Comparison of ENCODE assay signal across 9 cellular contexts in genomic region chr19:51096473-51097165, GRCh38. TPM values are rescaled to one million over a fixed set of nuclear protein-coding genes. Genes with fewer than 3 reads are reported as not detected.
DNase-seq lines count a peak whose midpoint lies in the region; ATAC-seq and TF ChIP-seq lines count a peak whose summit lies in the region.
"Had no signal": no experiment of that assay in that cellular context is flagged by ENCODE, and none has a peak within 500 bp of the region (broad histone marks: within the 10 kb centered on the region; RNA-seq: fewer than 3 reads in every experiment).

No MANE protein-coding gene starts in this region.

- CTCF ChIA-PET in activated CD8-positive, alpha-beta memory T cell treated with anti-CD3 and anti-CD28 coated beads, Interleukin-2, amount 10 ng/mL, durations not matched to agents 7 days and 5 days (lab: Charles Lee), result interaction anchor here (1.0 to 4.2 kb wide), 5 partner anchors 17 to 175 kb away, joined by 4 to 19 read pairs (median 6); partner anchors contain the start of gene KLK10

- no peaks in the 10 kb centered on the region for H3K79me2 ChIP-seq in hepatocyte

- H3K27ac ChIP-seq in brain microvascular endothelial cell (no peak overlapping the region), neutrophil (peak overlapping the region; percentile 61), hepatocyte (no peak overlapping the region)

- H4K20me1 ChIP-seq in hepatocyte (ENCODE audit: insufficient read depth, poor library complexity, severe bottlenecking), result peaks cover 3% of the 10 kb centered on the region

- in situ Hi-C loops in brain microvascular endothelial cell (cut with HindIII; ENCODE audit: low pct_ligation_motif_present, low sequenced_read_pairs), result no loop called here

- H3K36me3 ChIP-seq in brain microvascular endothelial cell (replicated peaks) (peaks cover 7% of the 10 kb centered on the region), neutrophil (no peaks in the 10 kb centered on the region), hepatocyte (replicated peaks; ENCODE audit: insufficient read depth, low read depth) (no peaks in the 10 kb centered on the region)

- TF ChIP-seq CTCF in brain microvascular endothelial cell (IDR thresholded peaks at IDR 0.05; ENCODE audit: low read depth, low read length, missing control alignments), result peak; percentile 40
- TF ChIP-seq CTCF in neutrophil (IDR thresholded peaks at IDR 0.05), result no peak
- TF ChIP-seq CTCF in hepatocyte (IDR thresholded peaks at IDR 0.05; ENCODE audit: poor library complexity), result no peak

- no peaks in the 10 kb centered on the region for H3K27me3 Mint-ChIP-seq in activated CD8-positive, alpha-beta memory T cell treated with anti-CD3 and anti-CD28 coated beads, Interleukin-2, amount 10 ng/mL, durations not matched to agents 7 days and 5 days
- H3K27me3 Mint-ChIP-seq: effector memory CD8-positive, alpha-beta T cell had no signal

- peaks cover 6% of the 10 kb centered on the region for H3K36me3 Mint-ChIP-seq in activated CD8-positive, alpha-beta memory T cell treated with anti-CD3 and anti-CD28 coated beads, Interleukin-2, amount 10 ng/mL, durations not matched to agents 7 days and 5 days

- no peak overlapping the region for H3K4me2 ChIP-seq in hepatocyte

- H3K27me3 ChIP-seq in brain microvascular endothelial cell (replicated peaks) (no peaks in the 10 kb centered on the region), neutrophil (peaks cover 4% of the 10 kb centered on the region), hepatocyte (no peaks in the 10 kb centered on the region)

- H3K9me2 ChIP-seq in hepatocyte (replicated peaks; ENCODE audit: insufficient read depth), result no peaks in the 10 kb centered on the region

- peaks cover 15% of the 10 kb centered on the region for H3K4me1 Mint-ChIP-seq in activated CD8-positive, alpha-beta memory T cell treated with anti-CD3 and anti-CD28 coated beads, Interleukin-2, amount 10 ng/mL, durations not matched to agents 7 days and 5 days

- WGBS in hepatocyte (ENCODE audit: low lambda C conversion rate, missing lambda C conversion rate), result 97% methylated on average over 6 of the region's 6 CpGs

- no peak overlapping the region for H3K4me3 ChIP-seq in brain microvascular endothelial cell (ENCODE audit: low read depth, low read length)
- no peak overlapping the region for H3K4me3 ChIP-seq in neutrophil (ENCODE audit: low read depth in 1 of 2, low read length in 1 of 2)
- H3K4me3 ChIP-seq in hepatocyte, result no peak overlapping the region

- no peak for DNase-seq in activated CD8-positive, alpha-beta memory T cell treated with anti-CD3 and anti-CD28 coated beads, Interleukin-2, amount 10 ng/mL, durations not matched to agents 7 days and 5 days
- DNase-seq in activated CD8-positive, alpha-beta memory T cell treated with anti-CD3 and anti-CD28 coated beads for 24 hours, result no peak
- DNase-seq in MV-4-11 (lab: John Stamatoyannopoulos, UW) (peak; percentile 41), brain microvascular endothelial cell (no peak), hepatocyte (ENCODE audit: low spot score) (no peak)

- peak overlapping the region; percentile 33 for H3K27ac Mint-ChIP-seq in activated CD8-positive, alpha-beta memory T cell treated with anti-CD3 and anti-CD28 coated beads, Interleukin-2, amount 10 ng/mL, durations not matched to agents 7 days and 5 days

- H3K4me1 ChIP-seq in neutrophil (ENCODE audit: control insufficient read depth in 1 of 2, insufficient read depth in 1 of 2, low read depth in 1 of 2, low read length in 1 of 2) (peaks cover 10 to 18% of the 10 kb centered on the region in 2 experiments), hepatocyte (ENCODE audit: insufficient read depth) (no peaks in the 10 kb centered on the region)

- ATAC-seq in activated CD8-positive, alpha-beta memory T cell treated with anti-CD3 and anti-CD28 coated beads, Interleukin-2, amount 10 ng/mL, durations not matched to agents 7 days and 5 days, result no peak
- ATAC-seq in GM21423 (IDR thresholded peaks at IDR 0.05; ENCODE audit: unreplicated experiment), result no peak
- ATAC-seq in HG02973 (IDR thresholded peaks at IDR 0.05; ENCODE audit: unreplicated experiment), result no peak

- H3K9me3 ChIP-seq in neutrophil, result no peaks in the 10 kb centered on the region
- no peaks in the 10 kb centered on the region for H3K9me3 ChIP-seq in hepatocyte (ENCODE audit: low read depth)

- no peak overlapping the region for H2AFZ ChIP-seq in hepatocyte

- no peak overlapping the region for H3K4me3 Mint-ChIP-seq in activated CD8-positive, alpha-beta memory T cell treated with anti-CD3 and anti-CD28 coated beads, Interleukin-2, amount 10 ng/mL, durations not matched to agents 7 days and 5 days
- H3K4me3 Mint-ChIP-seq: effector memory CD8-positive, alpha-beta T cell had no signal

- no peaks in the 10 kb centered on the region for H3K9me3 Mint-ChIP-seq in activated CD8-positive, alpha-beta memory T cell treated with anti-CD3 and anti-CD28 coated beads, Interleukin-2, amount 10 ng/mL, durations not matched to agents 7 days and 5 days (ENCODE audit: low read depth)
- H3K9me3 Mint-ChIP-seq: effector memory CD8-positive, alpha-beta T cell had no signal

RNA-seq across cellular contexts. Expression of gene CTU1, which starts 11.6 kb away (rescaled TPM):
- total RNA-seq in activated CD8-positive, alpha-beta memory T cell treated with anti-CD3 and anti-CD28 coated beads, Interleukin-2, amount 10 ng/mL, durations not matched to agents 7 days and 5 days, result 10 to 100 TPM in 1 of 2 experiments, 1 to 10 TPM in 1; 9.5 to 10.9 TPM
- 6.7 and 7.7 TPM in 2 replicates for total RNA-seq in hepatocyte
- polyA plus RNA-seq in hepatocyte, result 12.6 and 15.9 TPM in 2 replicates

RNA-seq across cellular contexts. Expression of gene KLK14, which starts 13.9 kb away (rescaled TPM):
- under 1 TPM; 0.61 to 0.89 TPM for total RNA-seq in activated CD8-positive, alpha-beta memory T cell treated with anti-CD3 and anti-CD28 coated beads, Interleukin-2, amount 10 ng/mL, durations not matched to agents 7 days and 5 days
- total RNA-seq in hepatocyte, result 0.13 TPM in 1 of 2 replicates, not detected in the other
- polyA plus RNA-seq in hepatocyte, result not detected in 2 replicates

RNA-seq across cellular contexts. Expression of gene SIGLEC9, which starts 28.1 kb away (rescaled TPM):
- total RNA-seq in activated CD8-positive, alpha-beta memory T cell treated with anti-CD3 and anti-CD28 coated beads, Interleukin-2, amount 10 ng/mL, durations not matched to agents 7 days and 5 days, result under 1 TPM in 1 of 2 experiments, not detected in 1; 0.26 TPM
- 0.20 and 0.77 TPM in 2 replicates for total RNA-seq in hepatocyte
- polyA plus RNA-seq in hepatocyte, result 1.4 and 1.5 TPM in 2 replicates

RNA-seq across cellular contexts. Expression of gene KLK13, which starts 31.7 kb away (rescaled TPM):
- not detected for total RNA-seq in activated CD8-positive, alpha-beta memory T cell treated with anti-CD3 and anti-CD28 coated beads, Interleukin-2, amount 10 ng/mL, durations not matched to agents 7 days and 5 days
- 0.36 TPM in 1 of 2 replicates, not detected in the other for total RNA-seq in hepatocyte
- polyA plus RNA-seq in hepatocyte, result 0.52 and 1.0 TPM in 2 replicates

RNA-seq across cellular contexts. Expression of gene SIGLEC7, which starts 45.5 kb away (rescaled TPM):
- total RNA-seq in activated CD8-positive, alpha-beta memory T cell treated with anti-CD3 and anti-CD28 coated beads, Interleukin-2, amount 10 ng/mL, durations not matched to agents 7 days and 5 days, result not detected
- 0.53 and 0.84 TPM in 2 replicates for total RNA-seq in hepatocyte
- 0.24 and 0.72 TPM in 2 replicates for polyA plus RNA-seq in hepatocyte
